In the genomic region with DNA sequence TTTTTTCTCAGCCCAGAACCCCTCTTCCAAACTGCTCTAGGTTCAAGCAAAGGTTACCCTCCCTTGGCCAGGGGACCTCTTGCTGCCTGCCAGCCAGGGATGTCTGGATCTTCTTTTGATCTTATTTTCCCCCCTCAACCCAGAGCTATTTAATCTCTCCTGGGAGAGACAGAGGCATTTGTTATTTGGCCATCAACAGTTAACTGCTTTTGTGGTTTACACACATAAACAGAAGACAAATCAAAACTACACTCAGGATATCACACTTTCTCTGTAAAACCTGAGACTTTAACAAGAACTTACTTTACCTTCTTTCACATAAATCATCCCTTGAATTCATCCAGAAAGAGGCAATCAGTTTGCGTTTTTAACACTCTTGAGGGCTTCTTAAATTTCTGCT, we compare ENCODE assay signal across 23 cellular contexts.
"Had no signal": no experiment of that assay in that cellular context is flagged by ENCODE, and none has a peak within 500 bp of the region (broad histone marks: within the 10 kb centered on the region; RNA-seq: fewer than 3 reads in every experiment).

No MANE protein-coding gene starts in this region.

- ATAC-seq: activated CD4-positive, CD25-positive, alpha-beta regulatory T cell treated with anti-CD3 and anti-CD28 coated beads, Interleukin-2, amount 50 U/mL, for 24 hours; activated naive CD8-positive, alpha-beta T cell treated with anti-CD3 and anti-CD28 coated beads, Interleukin-2, amount 50 U/mL, for 24 hours; left lung; mucosa of descending colon; psoas muscle; right cardiac atrium; stimulated activated naive CD8-positive, alpha-beta T cell treated with anti-CD3 and anti-CD28 coated beads, Interleukin-15, amount 100 ng/mL, for 72 hours had no signal

- H3K36me3 ChIP-seq: left lung, suprapubic skin had no signal

- FAIRE-seq: frontal cortex, keratinocyte had no signal

- H3K4me3 ChIP-seq: coronary artery, left lung, mucosa of descending colon, psoas muscle, suprapubic skin had no signal

- DNase-seq: activated CD4-positive, alpha-beta T cell treated with anti-CD3 and anti-CD28 coated beads, Interleukin-2, amount 50 U/mL, for 1 hour; activated CD8-positive, alpha-beta memory T cell treated with anti-CD3 and anti-CD28 coated beads for 24 hours; activated CD8-positive, alpha-beta memory T cell treated with anti-CD3 and anti-CD28 coated beads, Interleukin-2, amount 50 U/mL, for 48 hours; activated effector memory CD4-positive, alpha-beta T cell treated with Interleukin-2 at 50 U/mL for 16 hours; activated naive CD4-positive, alpha-beta T cell treated with anti-CD3 and anti-CD28 coated beads, Interleukin-2, amount 10 ng/mL, durations not matched to agents 7 days and 5 days; activated naive CD8-positive, alpha-beta T cell treated with anti-CD3 and anti-CD28 coated beads, Interleukin-2, amount 50 U/mL, for 24 hours; activated T-cell treated with anti-CD3 and anti-CD28 coated beads, Interleukin-2, amount 50 U/mL, for 48 hours; aorta; hypothalamus; left lung; mucosa of descending colon; naive B cell; psoas muscle; right cardiac atrium; stimulated activated naive CD8-positive, alpha-beta T cell treated with anti-CD3 and anti-CD28 coated beads, Interleukin-15, amount 100 ng/mL, for 72 hours; T-helper 1 cell; T1000; trophoblast cell had no signal

- H3K27ac ChIP-seq: coronary artery, left lung, psoas muscle, suprapubic skin had no signal

- H3K27me3 ChIP-seq: suprapubic skin had no signal

- H3K9me3 ChIP-seq: left lung, mucosa of descending colon, psoas muscle, suprapubic skin had no signal
